Comparison of ENCODE assay signal across 1 cellular context in the genomic region with DNA sequence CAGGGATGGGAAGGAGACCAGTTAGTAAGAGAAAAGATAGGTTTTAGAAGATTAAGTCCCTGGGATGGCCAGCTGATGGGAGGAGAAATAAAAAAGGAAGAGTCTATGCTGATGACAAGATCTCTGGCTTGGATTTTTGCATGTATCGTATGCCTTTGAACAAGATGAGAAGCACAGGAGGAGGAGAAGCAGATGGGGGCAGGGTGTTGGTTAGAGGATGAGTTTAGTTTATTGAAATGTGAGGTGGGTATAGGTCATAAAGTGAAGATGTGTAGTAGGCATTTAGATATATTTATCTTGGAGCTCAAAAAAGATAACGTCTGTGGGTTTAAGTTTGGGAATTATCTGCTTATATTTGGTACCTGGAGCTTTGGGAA.
TF ChIP-seq lines count a peak whose summit lies in the region.

No MANE protein-coding gene starts in this region.

TF ChIP-seq in SK-N-SH, 30 proteins besides CTCF, POLR2A, EP300 and RAD21 (continued from another document):
- TF ChIP-seq, protein P1, sequence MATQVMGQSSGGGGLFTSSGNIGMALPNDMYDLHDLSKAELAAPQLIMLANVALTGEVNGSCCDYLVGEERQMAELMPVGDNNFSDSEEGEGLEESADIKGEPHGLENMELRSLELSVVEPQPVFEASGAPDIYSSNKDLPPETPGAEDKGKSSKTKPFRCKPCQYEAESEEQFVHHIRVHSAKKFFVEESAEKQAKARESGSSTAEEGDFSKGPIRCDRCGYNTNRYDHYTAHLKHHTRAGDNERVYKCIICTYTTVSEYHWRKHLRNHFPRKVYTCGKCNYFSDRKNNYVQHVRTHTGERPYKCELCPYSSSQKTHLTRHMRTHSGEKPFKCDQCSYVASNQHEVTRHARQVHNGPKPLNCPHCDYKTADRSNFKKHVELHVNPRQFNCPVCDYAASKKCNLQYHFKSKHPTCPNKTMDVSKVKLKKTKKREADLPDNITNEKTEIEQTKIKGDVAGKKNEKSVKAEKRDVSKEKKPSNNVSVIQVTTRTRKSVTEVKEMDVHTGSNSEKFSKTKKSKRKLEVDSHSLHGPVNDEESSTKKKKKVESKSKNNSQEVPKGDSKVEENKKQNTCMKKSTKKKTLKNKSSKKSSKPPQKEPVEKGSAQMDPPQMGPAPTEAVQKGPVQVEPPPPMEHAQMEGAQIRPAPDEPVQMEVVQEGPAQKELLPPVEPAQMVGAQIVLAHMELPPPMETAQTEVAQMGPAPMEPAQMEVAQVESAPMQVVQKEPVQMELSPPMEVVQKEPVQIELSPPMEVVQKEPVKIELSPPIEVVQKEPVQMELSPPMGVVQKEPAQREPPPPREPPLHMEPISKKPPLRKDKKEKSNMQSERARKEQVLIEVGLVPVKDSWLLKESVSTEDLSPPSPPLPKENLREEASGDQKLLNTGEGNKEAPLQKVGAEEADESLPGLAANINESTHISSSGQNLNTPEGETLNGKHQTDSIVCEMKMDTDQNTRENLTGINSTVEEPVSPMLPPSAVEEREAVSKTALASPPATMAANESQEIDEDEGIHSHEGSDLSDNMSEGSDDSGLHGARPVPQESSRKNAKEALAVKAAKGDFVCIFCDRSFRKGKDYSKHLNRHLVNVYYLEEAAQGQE (IDR thresholded peaks at IDR 0.05; ENCODE audit: low read depth, low read length): no peak
- TF ChIP-seq RCOR1 (IDR thresholded peaks at IDR 0.05; ENCODE audit: low read length): no peak
- TF ChIP-seq, protein P2, sequence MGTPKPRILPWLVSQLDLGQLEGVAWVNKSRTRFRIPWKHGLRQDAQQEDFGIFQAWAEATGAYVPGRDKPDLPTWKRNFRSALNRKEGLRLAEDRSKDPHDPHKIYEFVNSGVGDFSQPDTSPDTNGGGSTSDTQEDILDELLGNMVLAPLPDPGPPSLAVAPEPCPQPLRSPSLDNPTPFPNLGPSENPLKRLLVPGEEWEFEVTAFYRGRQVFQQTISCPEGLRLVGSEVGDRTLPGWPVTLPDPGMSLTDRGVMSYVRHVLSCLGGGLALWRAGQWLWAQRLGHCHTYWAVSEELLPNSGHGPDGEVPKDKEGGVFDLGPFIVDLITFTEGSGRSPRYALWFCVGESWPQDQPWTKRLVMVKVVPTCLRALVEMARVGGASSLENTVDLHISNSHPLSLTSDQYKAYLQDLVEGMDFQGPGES (IDR thresholded peaks at IDR 0.05; ENCODE audit: low read depth, low read length): no peak
